Comparison of ENCODE assay signal across 1 cellular context in the genomic region with DNA sequence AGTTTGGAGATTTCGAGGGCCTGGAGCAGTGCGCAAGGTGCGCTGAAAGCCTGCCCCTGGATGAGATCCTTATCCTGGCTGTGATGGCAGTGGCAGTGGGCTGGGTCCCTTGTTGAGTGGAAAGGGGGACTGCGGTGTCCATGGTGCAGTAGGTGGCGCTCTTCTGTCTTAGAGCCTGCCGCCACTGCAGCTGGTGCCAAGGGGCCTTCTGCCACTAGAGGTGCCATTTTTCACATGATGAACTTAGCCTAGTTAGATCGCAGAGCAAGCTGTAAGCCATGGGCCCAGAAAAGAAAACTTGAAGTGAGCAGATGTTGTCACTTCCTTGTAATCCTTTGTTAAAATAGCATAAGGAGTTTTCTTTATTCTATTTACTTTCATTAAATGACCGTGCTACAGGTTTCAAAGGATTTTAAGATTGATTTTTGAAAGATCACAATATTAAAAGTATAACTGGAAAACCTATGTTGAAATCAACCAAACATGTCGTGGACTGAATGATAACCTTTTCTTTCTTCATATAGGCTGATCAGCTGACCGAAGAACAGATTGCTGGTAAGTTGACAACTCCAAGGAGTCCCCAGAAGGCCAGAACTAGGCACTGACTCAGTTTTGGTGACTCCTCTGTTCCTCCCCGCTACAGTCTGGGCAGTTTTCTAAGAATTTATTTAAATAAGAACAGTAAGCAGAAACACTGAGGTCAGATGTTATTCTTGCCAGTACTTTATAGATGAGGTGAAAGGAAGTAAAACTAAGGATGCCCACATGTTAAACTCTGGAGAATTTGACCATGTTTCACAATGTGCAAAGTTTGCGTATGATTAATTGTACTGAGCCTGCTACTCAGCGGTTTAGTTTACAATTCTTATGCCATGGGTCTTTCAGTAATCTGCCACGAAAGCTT.
TF ChIP-seq lines count a peak whose summit lies in the region.

No MANE protein-coding gene starts in this region.

TF ChIP-seq in HepG2, 621 proteins besides CTCF, POLR2A, EP300 and RAD21 (continued from another document):
- no peak for TF ChIP-seq TEAD2 (CRISPR knock-in tag; IDR thresholded peaks at IDR 0.05)
- TF ChIP-seq ZNF326 (CRISPR knock-in tag; IDR thresholded peaks at IDR 0.05; ENCODE audit: borderline replicate concordance) = no peak
- no peak for TF ChIP-seq SMAD9 (CRISPR knock-in tag; IDR thresholded peaks at IDR 0.05)
- no peak for TF ChIP-seq ZNF790 (CRISPR knock-in tag; IDR thresholded peaks at IDR 0.05; ENCODE audit: borderline replicate concordance)
- no peak for TF ChIP-seq NONO (IDR thresholded peaks at IDR 0.05)
- TF ChIP-seq NONO (CRISPR knock-in tag; conservative IDR thresholded peaks at IDR 0.05) = no peak
- peak; percentile 84 for TF ChIP-seq ZBTB7B (CRISPR knock-in tag; IDR thresholded peaks at IDR 0.05)
- TF ChIP-seq, protein P1, sequence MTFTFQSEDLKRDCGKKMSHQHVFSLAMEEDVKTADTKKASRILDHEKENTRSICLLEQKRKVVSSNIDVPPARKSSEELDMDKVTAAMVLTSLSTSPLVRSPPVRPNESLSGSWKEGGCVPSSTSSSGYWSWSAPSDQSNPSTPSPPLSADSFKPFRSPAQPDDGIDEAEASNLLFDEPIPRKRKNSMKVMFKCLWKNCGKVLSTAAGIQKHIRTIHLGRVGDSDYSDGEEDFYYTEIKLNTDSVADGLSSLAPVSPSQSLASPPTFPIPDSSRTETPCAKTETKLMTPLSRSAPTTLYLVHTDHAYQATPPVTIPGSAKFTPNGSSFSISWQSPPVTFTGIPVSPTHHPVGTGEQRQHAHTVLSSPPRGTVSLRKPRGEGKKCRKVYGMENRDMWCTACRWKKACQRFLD (CRISPR knock-in tag; IDR thresholded peaks at IDR 0.05; ENCODE audit: borderline replicate concordance) = no peak
- no peak for TF ChIP-seq NR2C2 (CRISPR knock-in tag; IDR thresholded peaks at IDR 0.05; ENCODE audit: borderline replicate concordance)
- TF ChIP-seq, protein P2, sequence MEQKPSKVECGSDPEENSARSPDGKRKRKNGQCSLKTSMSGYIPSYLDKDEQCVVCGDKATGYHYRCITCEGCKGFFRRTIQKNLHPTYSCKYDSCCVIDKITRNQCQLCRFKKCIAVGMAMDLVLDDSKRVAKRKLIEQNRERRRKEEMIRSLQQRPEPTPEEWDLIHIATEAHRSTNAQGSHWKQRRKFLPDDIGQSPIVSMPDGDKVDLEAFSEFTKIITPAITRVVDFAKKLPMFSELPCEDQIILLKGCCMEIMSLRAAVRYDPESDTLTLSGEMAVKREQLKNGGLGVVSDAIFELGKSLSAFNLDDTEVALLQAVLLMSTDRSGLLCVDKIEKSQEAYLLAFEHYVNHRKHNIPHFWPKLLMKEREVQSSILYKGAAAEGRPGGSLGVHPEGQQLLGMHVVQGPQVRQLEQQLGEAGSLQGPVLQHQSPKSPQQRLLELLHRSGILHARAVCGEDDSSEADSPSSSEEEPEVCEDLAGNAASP (CRISPR knock-in tag; IDR thresholded peaks at IDR 0.05; ENCODE audit: borderline replicate concordance) = 0 out of 2 replicates have a peak, but pooled peaks have one; percentile 23
- no peak for TF ChIP-seq NCOA1 (CRISPR knock-in tag; IDR thresholded peaks at IDR 0.05)
- TF ChIP-seq, protein P3, sequence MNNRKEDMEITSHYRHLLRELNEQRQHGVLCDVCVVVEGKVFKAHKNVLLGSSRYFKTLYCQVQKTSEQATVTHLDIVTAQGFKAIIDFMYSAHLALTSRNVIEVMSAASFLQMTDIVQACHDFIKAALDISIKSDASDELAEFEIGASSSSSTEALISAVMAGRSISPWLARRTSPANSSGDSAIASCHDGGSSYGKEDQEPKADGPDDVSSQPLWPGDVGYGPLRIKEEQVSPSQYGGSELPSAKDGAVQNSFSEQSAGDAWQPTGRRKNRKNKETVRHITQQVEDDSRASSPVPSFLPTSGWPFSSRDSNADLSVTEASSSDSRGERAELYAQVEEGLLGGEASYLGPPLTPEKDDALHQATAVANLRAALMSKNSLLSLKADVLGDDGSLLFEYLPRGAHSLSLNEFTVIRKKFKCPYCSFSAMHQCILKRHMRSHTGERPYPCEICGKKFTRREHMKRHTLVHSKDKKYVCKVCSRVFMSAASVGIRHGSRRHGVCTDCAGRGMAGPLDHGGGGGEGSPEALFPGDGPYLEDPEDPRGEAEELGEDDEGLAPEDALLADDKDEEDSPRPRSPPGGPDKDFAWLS (CRISPR knock-in tag; IDR thresholded peaks at IDR 0.05; ENCODE audit: borderline replicate concordance) = no peak
- TF ChIP-seq DNMT1 (CRISPR knock-in tag; IDR thresholded peaks at IDR 0.05) = no peak
- no peak for TF ChIP-seq ZNF572 (CRISPR knock-in tag; IDR thresholded peaks at IDR 0.05)
- TF ChIP-seq ARHGAP35 (CRISPR knock-in tag; IDR thresholded peaks at IDR 0.05; ENCODE audit: borderline replicate concordance) = no peak
- TF ChIP-seq ZBTB1 (CRISPR knock-in tag; IDR thresholded peaks at IDR 0.05; ENCODE audit: borderline replicate concordance) = no peak
- 0 out of 2 replicates have a peak, but pooled peaks have one; percentile 12 for TF ChIP-seq ZNF564 (CRISPR knock-in tag; IDR thresholded peaks at IDR 0.05)
- TF ChIP-seq, protein P4, sequence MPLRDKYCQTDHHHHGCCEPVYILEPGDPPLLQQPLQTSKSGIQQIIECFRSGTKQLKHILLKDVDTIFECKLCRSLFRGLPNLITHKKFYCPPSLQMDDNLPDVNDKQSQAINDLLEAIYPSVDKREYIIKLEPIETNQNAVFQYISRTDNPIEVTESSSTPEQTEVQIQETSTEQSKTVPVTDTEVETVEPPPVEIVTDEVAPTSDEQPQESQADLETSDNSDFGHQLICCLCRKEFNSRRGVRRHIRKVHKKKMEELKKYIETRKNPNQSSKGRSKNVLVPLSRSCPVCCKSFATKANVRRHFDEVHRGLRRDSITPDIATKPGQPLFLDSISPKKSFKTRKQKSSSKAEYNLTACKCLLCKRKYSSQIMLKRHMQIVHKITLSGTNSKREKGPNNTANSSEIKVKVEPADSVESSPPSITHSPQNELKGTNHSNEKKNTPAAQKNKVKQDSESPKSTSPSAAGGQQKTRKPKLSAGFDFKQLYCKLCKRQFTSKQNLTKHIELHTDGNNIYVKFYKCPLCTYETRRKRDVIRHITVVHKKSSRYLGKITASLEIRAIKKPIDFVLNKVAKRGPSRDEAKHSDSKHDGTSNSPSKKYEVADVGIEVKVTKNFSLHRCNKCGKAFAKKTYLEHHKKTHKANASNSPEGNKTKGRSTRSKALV (CRISPR knock-in tag; IDR thresholded peaks at IDR 0.05) = no peak
- TF ChIP-seq, protein P5, sequence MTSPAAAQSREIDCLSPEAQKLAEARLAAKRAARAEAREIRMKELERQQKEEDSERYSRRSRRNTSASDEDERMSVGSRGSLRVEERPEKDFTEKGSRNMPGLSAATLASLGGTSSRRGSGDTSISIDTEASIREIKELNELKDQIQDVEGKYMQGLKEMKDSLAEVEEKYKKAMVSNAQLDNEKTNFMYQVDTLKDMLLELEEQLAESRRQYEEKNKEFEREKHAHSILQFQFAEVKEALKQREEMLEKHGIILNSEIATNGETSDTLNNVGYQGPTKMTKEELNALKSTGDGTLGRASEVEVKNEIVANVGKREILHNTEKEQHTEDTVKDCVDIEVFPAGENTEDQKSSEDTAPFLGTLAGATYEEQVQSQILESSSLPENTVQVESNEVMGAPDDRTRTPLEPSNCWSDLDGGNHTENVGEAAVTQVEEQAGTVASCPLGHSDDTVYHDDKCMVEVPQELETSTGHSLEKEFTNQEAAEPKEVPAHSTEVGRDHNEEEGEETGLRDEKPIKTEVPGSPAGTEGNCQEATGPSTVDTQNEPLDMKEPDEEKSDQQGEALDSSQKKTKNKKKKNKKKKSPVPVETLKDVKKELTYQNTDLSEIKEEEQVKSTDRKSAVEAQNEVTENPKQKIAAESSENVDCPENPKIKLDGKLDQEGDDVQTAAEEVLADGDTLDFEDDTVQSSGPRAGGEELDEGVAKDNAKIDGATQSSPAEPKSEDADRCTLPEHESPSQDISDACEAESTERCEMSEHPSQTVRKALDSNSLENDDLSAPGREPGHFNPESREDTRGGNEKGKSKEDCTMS (CRISPR knock-in tag; conservative IDR thresholded peaks at IDR 0.05) = no peak
- TF ChIP-seq KDM2A (CRISPR knock-in tag; IDR thresholded peaks at IDR 0.05; ENCODE audit: borderline replicate concordance, low read depth) = peak; percentile 81
- TF ChIP-seq KDM1A (CRISPR knock-in tag; IDR thresholded peaks at IDR 0.05) = 0 out of 2 replicates have a peak, but pooled peaks have one; percentile 32
- no peak for TF ChIP-seq RAD51 (IDR thresholded peaks at IDR 0.05; ENCODE audit: borderline replicate concordance)
- peak; percentile 72; the same call in 1 of the 2 replicates for TF ChIP-seq TBX2 (CRISPR knock-in tag; IDR thresholded peaks at IDR 0.05; ENCODE audit: borderline replicate concordance)
- no peak for TF ChIP-seq ZBTB8A (CRISPR knock-in tag; IDR thresholded peaks at IDR 0.05; ENCODE audit: borderline replicate concordance, low read depth)
- TF ChIP-seq RFX1 (IDR thresholded peaks at IDR 0.05) = no peak
- peak; percentile 71 for TF ChIP-seq ZNF644 (CRISPR knock-in tag; IDR thresholded peaks at IDR 0.05; ENCODE audit: low read depth)
- no peak for TF ChIP-seq ZNF496 (CRISPR knock-in tag; IDR thresholded peaks at IDR 0.05; ENCODE audit: insufficient replicate concordance)
- peak; percentile 43; the same call in 1 of the 2 replicates for TF ChIP-seq IKZF5 (CRISPR knock-in tag; IDR thresholded peaks at IDR 0.05)
- TF ChIP-seq SALL2 (CRISPR knock-in tag; IDR thresholded peaks at IDR 0.05) = no peak
- TF ChIP-seq ZNF574 (CRISPR knock-in tag; IDR thresholded peaks at IDR 0.05) = peak; percentile 79
- peak; percentile 27; the same call in 1 of the 2 replicates for TF ChIP-seq ZNF614 (CRISPR knock-in tag; IDR thresholded peaks at IDR 0.05; ENCODE audit: borderline replicate concordance)
- no peak for TF ChIP-seq ZNF577 (CRISPR knock-in tag; IDR thresholded peaks at IDR 0.05; ENCODE audit: borderline replicate concordance, low read depth)
- peak; percentile 63; the same call in 1 of the 2 replicates for TF ChIP-seq MED1 (CRISPR knock-in tag; IDR thresholded peaks at IDR 0.05)
- peak; percentile 80 for TF ChIP-seq MIER2 (CRISPR knock-in tag; IDR thresholded peaks at IDR 0.05)
- no peak for TF ChIP-seq HDAC6 (IDR thresholded peaks at IDR 0.05; ENCODE audit: low read depth, low read length)
- peak; percentile 40; the same call in 1 of the 2 replicates for TF ChIP-seq ZNF556 (CRISPR knock-in tag; IDR thresholded peaks at IDR 0.05; ENCODE audit: borderline replicate concordance)
- no peak for TF ChIP-seq LCORL (IDR thresholded peaks at IDR 0.05)
- 0 out of 2 replicates have a peak, but pooled peaks have one; percentile 59 for TF ChIP-seq LCORL (CRISPR knock-in tag; IDR thresholded peaks at IDR 0.05)
- TF ChIP-seq ZNF780A (CRISPR knock-in tag; IDR thresholded peaks at IDR 0.05) = no peak
- no peak for TF ChIP-seq KDM5A (IDR thresholded peaks at IDR 0.05; ENCODE audit: borderline replicate concordance, low read length)
- TF ChIP-seq AGO1 (IDR thresholded peaks at IDR 0.05; ENCODE audit: low read depth, low read length, poor library complexity, severe bottlenecking) = no peak
- TF ChIP-seq ZFY (CRISPR knock-in tag; IDR thresholded peaks at IDR 0.05) = peak; percentile 43; the same call in 1 of the 2 replicates
- TF ChIP-seq ZNF776 (CRISPR knock-in tag; IDR thresholded peaks at IDR 0.05) = no peak
- TF ChIP-seq, protein P6, sequence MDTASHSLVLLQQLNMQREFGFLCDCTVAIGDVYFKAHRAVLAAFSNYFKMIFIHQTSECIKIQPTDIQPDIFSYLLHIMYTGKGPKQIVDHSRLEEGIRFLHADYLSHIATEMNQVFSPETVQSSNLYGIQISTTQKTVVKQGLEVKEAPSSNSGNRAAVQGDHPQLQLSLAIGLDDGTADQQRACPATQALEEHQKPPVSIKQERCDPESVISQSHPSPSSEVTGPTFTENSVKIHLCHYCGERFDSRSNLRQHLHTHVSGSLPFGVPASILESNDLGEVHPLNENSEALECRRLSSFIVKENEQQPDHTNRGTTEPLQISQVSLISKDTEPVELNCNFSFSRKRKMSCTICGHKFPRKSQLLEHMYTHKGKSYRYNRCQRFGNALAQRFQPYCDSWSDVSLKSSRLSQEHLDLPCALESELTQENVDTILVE (CRISPR knock-in tag; IDR thresholded peaks at IDR 0.05) = peak; percentile 32; the same call in 1 of the 2 replicates
- peak; percentile 70; the same call in 1 of the 2 replicates for TF ChIP-seq SMAD3 (CRISPR knock-in tag; IDR thresholded peaks at IDR 0.05)
- no peak for TF ChIP-seq RARG (CRISPR knock-in tag; IDR thresholded peaks at IDR 0.05; ENCODE audit: low read depth)
